ENCODE assay signal across 8 cellular contexts in the genomic region with DNA sequence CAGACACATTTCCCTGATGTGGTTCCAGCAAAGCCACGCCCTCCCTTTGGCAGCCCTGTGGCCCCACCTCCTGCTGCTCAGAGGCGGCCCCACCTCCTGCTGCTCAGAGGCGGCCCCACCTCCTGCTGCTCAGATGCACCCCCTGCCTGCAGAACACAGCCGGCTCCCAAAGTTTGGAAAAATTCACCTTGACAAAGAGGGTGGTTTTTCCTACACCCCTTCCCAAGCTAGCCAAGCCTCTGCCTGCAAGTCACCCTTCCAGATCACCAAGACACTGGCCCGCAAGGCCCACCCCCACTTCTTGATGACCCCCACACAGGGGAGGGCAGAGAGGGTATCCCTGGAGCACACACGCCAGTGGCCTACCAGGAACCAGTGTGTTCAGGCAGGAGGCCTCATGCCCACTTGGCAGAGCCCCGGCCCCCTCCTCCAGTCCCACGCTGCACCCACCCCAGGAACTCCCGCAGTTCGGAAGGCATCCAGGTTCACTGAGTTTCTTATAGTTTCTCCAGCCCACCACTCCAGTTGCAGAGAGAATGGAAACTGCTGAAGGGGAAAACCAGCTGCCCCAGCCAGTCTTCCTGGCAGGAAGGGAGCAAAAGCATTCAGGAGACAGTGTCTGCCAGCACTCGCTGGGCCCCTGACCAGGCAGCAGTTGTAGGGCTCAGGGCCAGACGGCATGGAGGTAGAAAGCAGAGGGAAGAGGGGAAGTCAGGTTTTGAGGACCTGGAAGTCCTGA. TPM values are rescaled to one million over a fixed set of nuclear protein-coding genes. Genes with fewer than 3 reads are reported as not detected.
DNase-seq lines count a peak whose midpoint lies in the region; ATAC-seq, FAIRE-seq and TF ChIP-seq lines count a peak whose summit lies in the region.

No MANE protein-coding gene starts in this region.

- no peak overlapping the region for H3K9ac ChIP-seq in KMS-11

- no peak for TF ChIP-seq POLR2A in GM12891 (IDR thresholded peaks at IDR 0.05; ENCODE audit: low read depth, low read length)

- FAIRE-seq in GM12891 (lab: Jason Lieb, UNC): peak; percentile 66
- no peak for FAIRE-seq in small intestine (lab: Jason Lieb, UNC)

- H3K4me1 ChIP-seq in KMS-11 (ENCODE audit: low read depth, poor library complexity, severe bottlenecking) (peaks cover 9% of the 10 kb centered on the region), hepatocyte (ENCODE audit: insufficient read depth) (peaks cover 25% of the 10 kb centered on the region), small intestine (ENCODE audit: control insufficient read depth in 2 of 2, insufficient read depth in 1 of 2, low read depth in 1 of 2, low read length in 1 of 2) (no peaks in the 10 kb centered on the region)

- H3K4me2 ChIP-seq in KMS-11 (peak overlapping the region; percentile 18; the same call in 1 of the 2 replicates), hepatocyte (peak overlapping the region; percentile 18)

- H3K79me2 ChIP-seq in KMS-11 (ENCODE audit: insufficient read depth, low read depth) (no peaks in the 10 kb centered on the region), hepatocyte (no peaks in the 10 kb centered on the region)

- H3K27ac ChIP-seq in KMS-11 (no peak overlapping the region), hepatocyte (peak overlapping the region; percentile 70), small intestine (ENCODE audit: low read depth in 1 of 2, low read length in 1 of 2) (no peak overlapping the region)

- ATAC-seq in GM21528 (IDR thresholded peaks at IDR 0.05; ENCODE audit: low FRiP score, unreplicated experiment): no peak
- ATAC-seq in GM19395 (IDR thresholded peaks at IDR 0.05; ENCODE audit: unreplicated experiment): no peak

- H3K36me3 ChIP-seq in KMS-11 (ENCODE audit: insufficient read depth) (no peaks in the 10 kb centered on the region), hepatocyte (replicated peaks; ENCODE audit: insufficient read depth, low read depth) (no peaks in the 10 kb centered on the region), small intestine (ENCODE audit: control insufficient read depth in 2 of 2, insufficient read depth in 2 of 2, low read length in 2 of 2) (no peaks in the 10 kb centered on the region)

- H4K20me1 ChIP-seq in KMS-11 (ENCODE audit: insufficient read depth) (no peaks in the 10 kb centered on the region), hepatocyte (ENCODE audit: insufficient read depth, poor library complexity, severe bottlenecking) (no peaks in the 10 kb centered on the region)

- H3K9me3 ChIP-seq in hepatocyte (ENCODE audit: low read depth) (no peaks in the 10 kb centered on the region), small intestine (ENCODE audit: control insufficient read depth, low read depth) (no peaks in the 10 kb centered on the region)

- DNase-seq in GM12891 (ENCODE audit: insufficient read length, low spot score) (no peak), T-helper 22 cell (ENCODE audit: low read depth) (peak; percentile 67), anterior cingulate cortex (lab: John Stamatoyannopoulos, UW) (peak in 51 of 58 donors; percentile 15 to 81 (median 44)), hepatocyte (ENCODE audit: low spot score) (peak; percentile 95), small intestine (peak; percentile 52)

- H2AFZ ChIP-seq in KMS-11 (ENCODE audit: low read depth): no peak overlapping the region
- H2AFZ ChIP-seq in hepatocyte: no peak overlapping the region

- WGBS in hepatocyte (ENCODE audit: low lambda C conversion rate, missing lambda C conversion rate): 49% methylated on average over 11 of the region's 12 CpGs
- WGBS in small intestine, 3 donors: 47 to 53% (median 50%) methylated on average over 12 of the region's 12 CpGs

- TF ChIP-seq CTCF in KMS-11 (conservative IDR thresholded peaks at IDR 0.05; ENCODE audit: low read depth, low read length) (peak; percentile 70), hepatocyte (IDR thresholded peaks at IDR 0.05; ENCODE audit: poor library complexity) (peak; percentile 61)

- no peaks in the 10 kb centered on the region for H3K27me3 ChIP-seq in KMS-11 (ENCODE audit: insufficient read depth, low read depth)
- peaks cover 10% of the 10 kb centered on the region for H3K27me3 ChIP-seq in hepatocyte
- no peaks in the 10 kb centered on the region for H3K27me3 ChIP-seq in small intestine (ENCODE audit: control insufficient read depth in 2 of 2, insufficient read depth in 2 of 2, low read length in 2 of 2)

- H3K4me3 ChIP-seq in KMS-11 (IDR thresholded peaks at IDR 0.05; ENCODE audit: insufficient read depth, low read depth, low read length) (no peak overlapping the region), hepatocyte (no peak overlapping the region), small intestine (ENCODE audit: low read depth in 1 of 2, low read length in 2 of 2) (no peak overlapping the region)

- H3K9me2 ChIP-seq in hepatocyte (replicated peaks; ENCODE audit: insufficient read depth): no peaks in the 10 kb centered on the region

TF ChIP-seq in GM12891, 5 proteins besides CTCF, POLR2A, EP300 and RAD21:
- TF ChIP-seq POLR2AphosphoS5 (IDR thresholded peaks at IDR 0.05; ENCODE audit: low read depth, low read length) (no peak), SPI1 (IDR thresholded peaks at IDR 0.05; ENCODE audit: low read depth, low read length) (no peak), PAX5 (IDR thresholded peaks at IDR 0.05; ENCODE audit: insufficient read depth, low read length, severe bottlenecking) (no peak), TAF1 (IDR thresholded peaks at IDR 0.05; ENCODE audit: low read depth, low read length) (no peak), POU2F2 (IDR thresholded peaks at IDR 0.05; ENCODE audit: low read depth, low read length) (no peak)

RNA-seq across cellular contexts. Expression of a gene that starts 2.3 kb away (rescaled TPM):
- polyA plus RNA-seq in GM12891 (2012; ENCODE audit: low read depth, missing spikeins): 0.87 TPM
- total RNA-seq in hepatocyte: 4.1 and 4.2 TPM in 2 replicates
- polyA plus RNA-seq in hepatocyte (6.6 and 7.2 TPM in 2 replicates), small intestine (1 to 10 TPM in 1 of 3 donors, under 1 TPM in 1, not detected in 1; 0.27 to 7.6 TPM)

RNA-seq across cellular contexts. Expression of a gene that starts 15.6 kb away (rescaled TPM):
- 0.69 TPM for polyA plus RNA-seq in GM12891 (2012; ENCODE audit: low read depth, missing spikeins)
- 337 and 471 TPM in 2 replicates for total RNA-seq in hepatocyte
- polyA plus RNA-seq in hepatocyte (569 and 611 TPM in 2 replicates), small intestine (100 to 1,000 TPM in 1 of 3 donors, 1 to 10 TPM in 2; 4.0 to 104 (median 9.7) TPM)
